Comparison of ENCODE assay signal across 30 cellular contexts in the genomic region with DNA sequence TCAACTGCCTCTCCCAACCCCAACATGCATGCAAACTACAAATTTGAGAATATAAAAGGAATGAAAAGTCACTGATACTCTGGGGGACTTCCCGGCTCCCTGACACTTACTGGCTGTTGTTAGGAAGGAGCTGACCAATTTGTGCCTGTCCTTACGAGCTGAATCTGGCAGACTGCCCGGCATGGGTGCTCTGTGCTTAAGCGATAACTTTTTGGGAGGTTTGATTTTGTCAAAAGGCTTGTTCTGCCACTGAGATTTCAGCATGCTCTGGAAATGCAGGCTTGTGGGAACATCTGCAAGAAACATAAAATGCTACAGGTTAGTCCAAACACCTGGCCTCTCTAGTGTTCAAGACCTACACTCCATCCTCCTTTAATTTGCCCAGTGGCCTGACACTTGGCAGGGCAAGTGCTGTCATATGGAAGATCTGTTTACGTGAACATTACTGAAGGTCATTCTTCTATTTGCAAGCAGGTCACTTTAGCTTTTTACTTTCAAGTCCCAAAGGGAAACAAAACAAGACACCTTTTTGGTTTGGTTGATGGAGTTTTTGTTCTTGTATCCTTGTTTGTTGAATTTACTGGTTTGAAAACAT. TPM values are rescaled to one million over a fixed set of nuclear protein-coding genes. Genes with fewer than 3 reads are reported as not detected.
DNase-seq lines count a peak whose midpoint lies in the region; ATAC-seq, FAIRE-seq and TF ChIP-seq lines count a peak whose summit lies in the region.
"Had no signal": no experiment of that assay in that cellular context is flagged by ENCODE, and none has a peak within 500 bp of the region (broad histone marks: within the 10 kb centered on the region; RNA-seq: fewer than 3 reads in every experiment).

No MANE protein-coding gene starts in this region.

- H3K27ac Mint-ChIP-seq in immature natural killer cell, result peak overlapping the region in 4 of 6 donors; percentile 9 to 73 (median 36)

- H2AFZ ChIP-seq in K562 (ENCODE audit: low read depth, low read length), result no peak overlapping the region
- H2AFZ ChIP-seq: PC-9 had no signal

- H3K27me3 ChIP-seq in K562 (ENCODE audit: control insufficient read depth in 2 of 2, insufficient read depth in 2 of 2, low read length in 2 of 2), result no peaks in the 10 kb centered on the region; a peak in 1 of 5 replicates
- H3K27me3 ChIP-seq: ovary, SJCRH30, suprapubic skin, uterus had no signal

- H3K4me1 ChIP-seq in K562 (replicated peaks in 1 of 2; ENCODE audit: control insufficient read depth in 2 of 2, insufficient read depth in 2 of 2, low read length in 2 of 2), result peaks cover 0 to 5% of the 10 kb centered on the region in 2 experiments; a peak in 2 of 5 replicates
- H3K4me1 ChIP-seq: uterus had no signal

- in situ Hi-C loops in K562 (cut with MboI), result no loop called here
- in situ Hi-C loops in ACHN (cut with HindIII; ENCODE audit: low pct_ligation_motif_present, low pct_unique_long_range_greater_than_20kb, low sequenced_read_pairs), result no loop called here

- no peak overlapping the region for H3K27ac ChIP-seq in K562 (ENCODE audit: extremely low read depth, low read depth, low read length)
- H3K27ac ChIP-seq: C4-2B, PC-9, SJCRH30, suprapubic skin, uterus had no signal

- TF ChIP-seq RAD21 in K562 (CRISPR knock-in tag; conservative IDR thresholded peaks at IDR 0.05 in 1 of 2, IDR thresholded peaks at IDR 0.05 in 1 of 2), result no peak

- no peak overlapping the region for H3K4me3 Mint-ChIP-seq in immature natural killer cell
- H3K4me3 Mint-ChIP-seq: natural killer cell treated with Interleukin-12 subunit alpha and Interleukin-12 subunit beta and Interleukin-15 and Interleukin-18, amount 100 ng/mL, for 72 hours had no signal

- H3K9me3 ChIP-seq in K562 (replicated peaks; ENCODE audit: control insufficient read depth, insufficient read depth, low read depth, low read length), result no peaks in the 10 kb centered on the region
- H3K9me3 ChIP-seq: ovary, SJCRH30, suprapubic skin, uterus had no signal

- ATAC-seq in Right ventricle myocardium inferior (peak; percentile 54), K562 (no peak)
- ATAC-seq: left lobe of liver; natural killer cell treated with Interleukin-12 subunit alpha and Interleukin-12 subunit beta and Interleukin-15 and Interleukin-18, amount 100 ng/mL, for 72 hours; sciatic nerve had no signal

- no peak for TF ChIP-seq POLR2A in K562 (conservative IDR thresholded peaks at IDR 0.05)

- H3K4me3 ChIP-seq in K562, result no peak overlapping the region
- H3K4me3 ChIP-seq: ovary, PC-9, SJCRH30, suprapubic skin, uterus had no signal

- no peak for DNase-seq in Right ventricle myocardium inferior (ENCODE audit: missing footprints)
- DNase-seq in cardiac septum (ENCODE audit: low spot score), result no peak
- peak in 1 of 4 experiments; percentile 22 for DNase-seq in K562 (ENCODE audit: extremely low read depth in 1 of 4, low spot score in 3 of 4)
- DNase-seq in immature natural killer cell, result no peak
- no peak for DNase-seq in ACHN
- DNase-seq in NCI-H1930 (lab: John Stamatoyannopoulos, UW), result no peak
- DNase-seq in NCI-H2029 (lab: John Stamatoyannopoulos, UW), result no peak
- DNase-seq in NCI-H510A (lab: John Stamatoyannopoulos, UW), result no peak
- DNase-seq: activated CD4-positive, alpha-beta T cell treated with anti-CD3 and anti-CD28 coated beads for 48 hours; activated gamma-delta T cell; glutamatergic neuron; IMR-90; NCI-H345; NCI-H82; SJCRH30; T-helper 1 cell; uterus had no signal

- WGBS in K562 (ENCODE audit: insufficient coverage, low coverage, missing lambda C conversion rate), result 59% methylated on average over 5 of the region's 5 CpGs

- H3K4me2 ChIP-seq in K562 (ENCODE audit: insufficient read depth, low read length), result no peak overlapping the region
- H3K4me2 ChIP-seq: PC-9 had no signal

- H4K20me1 ChIP-seq in K562 (replicated peaks; ENCODE audit: control insufficient read depth, insufficient read depth, low read length), result no peaks in the 10 kb centered on the region

- no peak overlapping the region for H3K9ac ChIP-seq in K562 (ENCODE audit: insufficient read depth in 1 of 2, low read depth in 2 of 2, low read length in 2 of 2)

- peaks cover 2 to 17% (median 4%) of the 10 kb centered on the region in 3 donors for H3K27me3 Mint-ChIP-seq in immature natural killer cell (ENCODE audit: low read depth in 3 of 3)
- H3K27me3 Mint-ChIP-seq: natural killer cell treated with Interleukin-12 subunit alpha and Interleukin-12 subunit beta and Interleukin-15 and Interleukin-18, amount 100 ng/mL, for 72 hours had no signal

- intact Hi-C loops in Right ventricle myocardium inferior (cut with DNase I), result loop anchor here (5.0 kb wide), 1 partner anchor 37 kb away; no protein-coding TSS in a partner anchor
- intact Hi-C loops in cardiac septum (cut with DNase I), result loop anchor here (5.0 kb wide), 1 partner anchor 173 kb away; no protein-coding TSS in a partner anchor
- intact Hi-C loops in K562 (cut with micrococcal nuclease), result no loop called here

- peaks cover 15 to 37% (median 21%) of the 10 kb centered on the region in 3 donors for H3K36me3 Mint-ChIP-seq in immature natural killer cell

- TF ChIP-seq EP300 in K562 (IDR thresholded peaks at IDR 0.05; ENCODE audit: low read length), result no peak

- H3K4me1 Mint-ChIP-seq in immature natural killer cell, result peaks cover 13 to 34% of the 10 kb centered on the region in 2 donors

- POLR2A ChIA-PET in K562 (lab: Yijun Ruan, JAX), result interaction anchor here (0.8 to 1.5 kb wide), 4 partner anchors 11 to 152 kb away, joined by 3 to 4 read pairs (median 4); no protein-coding TSS in a partner anchor

- H3K79me2 ChIP-seq in K562 (ENCODE audit: control insufficient read depth, insufficient read depth, low read length), result peaks cover 10% of the 10 kb centered on the region; the same call in 2 of the 3 replicates

- no peak for TF ChIP-seq CTCF in K562 (IDR thresholded peaks at IDR 0.05 in 2 of 3, conservative IDR thresholded peaks at IDR 0.05 in 1 of 3; ENCODE audit: insufficient read depth in 2 of 3, low read depth in 1 of 3, low read length in 3 of 3)

- H3K9me3 Mint-ChIP-seq in immature natural killer cell, result no peaks in the 10 kb centered on the region
- H3K9me3 Mint-ChIP-seq: natural killer cell treated with Interleukin-12 subunit alpha and Interleukin-12 subunit beta and Interleukin-15 and Interleukin-18, amount 100 ng/mL, for 72 hours had no signal

- H3K9me1 ChIP-seq in K562 (ENCODE audit: control insufficient read depth, insufficient read depth, low read length), result no peaks in the 10 kb centered on the region

- CTCF ChIA-PET in K562 (lab: Yijun Ruan, JAX; ENCODE audit: low intra/inter-chr PET ratio), result interaction anchor here (0.7 kb wide), 1 partner anchor 10 kb away, joined by 3 read pairs; no protein-coding TSS in a partner anchor

- BruUV-seq in K562 (replicated peaks; lab: Mats Ljungman, UMichigan), result no TSS peak

- no peak for FAIRE-seq in K562 (lab: Jason Lieb, UNC)
- FAIRE-seq: bronchial epithelial cell, G401.6 had no signal

- H3K36me3 ChIP-seq in K562 (ENCODE audit: control insufficient read depth, insufficient read depth, low read length), result peaks cover 96% of the 10 kb centered on the region
- H3K36me3 ChIP-seq: ovary, uterus had no signal

TF ChIP-seq in K562, 482 proteins besides CTCF, POLR2A, EP300 and RAD21 (continues in another document):
- TF ChIP-seq ZNF134 (CRISPR knock-in tag; conservative IDR thresholded peaks at IDR 0.05), result no peak
- peak; percentile 55 for TF ChIP-seq CBFA2T3 (IDR thresholded peaks at IDR 0.05)

RNA-seq across cellular contexts. Expression of a gene that starts 40.6 kb away (rescaled TPM):
- total RNA-seq in Right ventricle myocardium inferior, result not detected
- not detected for total RNA-seq in cardiac septum
- total RNA-seq in K562 (2011; cell fraction: chromatin; rRNA removed; ENCODE audit: low replicate concordance), result 1.4 TPM in 1 of 2 replicates, not detected in the other
- not detected in 2 replicates for total RNA-seq in K562 (2011; cell fraction: nucleolus; rRNA removed)
- not detected in 2 replicates for total RNA-seq in K562 (2011; cell fraction: nucleoplasm; rRNA removed)
- total RNA-seq in K562 (2014; rRNA removed), result not detected in 2 replicates
- not detected in 2 replicates for total RNA-seq in K562 (2014; rRNA removed; fragmentation: Illumina TruSeq; extraction: Trizol)
- not detected in 2 replicates for total RNA-seq in K562 (2015; rRNA removed; fragmentation: Illumina TruSeq; extraction: Trizol)
- not detected in 2 replicates for total RNA-seq in K562 (2021)
- not detected in 2 replicates for polyA plus RNA-seq in K562 (2011; rRNA removed)
- not detected in 2 replicates for polyA plus RNA-seq in K562 (2011; cell fraction: cytosol; rRNA removed)
- not detected in 2 replicates for polyA plus RNA-seq in K562 (2011; cell fraction: nucleus; rRNA removed)
- not detected in 2 replicates for polyA plus RNA-seq in K562 (2012)
- not detected in 2 replicates for polyA plus RNA-seq in K562 (2014; fragmentation: Illumina TruSeq; extraction: Trizol)
- not detected for polyA plus RNA-seq in K562 (2014; fragmentation: Nextera tagmentation; extraction: Ambion mirVana)
- not detected in 2 replicates for polyA plus RNA-seq in K562 (2014; rRNA removed)
- 0.70 TPM in 1 of 2 replicates, not detected in the other for polyA minus RNA-seq in K562 (2011; rRNA and poly(A)+ RNA removed)
- not detected in 2 replicates for polyA minus RNA-seq in K562 (2011; cell fraction: cytosol; rRNA and poly(A)+ RNA removed)
- not detected in 2 replicates for polyA minus RNA-seq in K562 (2011; cell fraction: nucleus; rRNA and poly(A)+ RNA removed)
- not detected for polyA plus RNA-seq in immature natural killer cell
- total RNA-seq: bronchial epithelial cell; fibroblast of lung; H4; IMR-90; left lobe of liver; M059J; natural killer cell treated with Interleukin-12 subunit alpha and Interleukin-12 subunit beta and Interleukin-15 and Interleukin-18, amount 100 ng/mL, for 72 hours; ovary; PC-9; sciatic nerve; SJCRH30; suprapubic skin; uterus had no signal
- polyA plus RNA-seq: AG04450, fibroblast of lung, IMR-90, ovary had no signal
